Comparison of ENCODE assay signal across 12 cellular contexts in genomic region chr12:110104188-110104969, GRCh38. TPM values are rescaled to one million over a fixed set of nuclear protein-coding genes. Genes with fewer than 3 reads are reported as not detected.
A peak's percentile ranks its signal among the peaks of the same experiment; 100 is the strongest.
DNase-seq lines count a peak whose midpoint lies in the region; ATAC-seq and TF ChIP-seq lines count a peak whose summit lies in the region.
"Had no signal": no experiment of that assay in that cellular context is flagged by ENCODE, and none has a peak within 500 bp of the region (broad histone marks: within the 10 kb centered on the region; RNA-seq: fewer than 3 reads in every experiment).

No MANE protein-coding gene starts in this region.

- TF ChIP-seq CTCF in fibroblast of pulmonary artery (IDR thresholded peaks at IDR 0.05; ENCODE audit: low read length, missing control alignments) = no peak

- ATAC-seq in HG02588 (IDR thresholded peaks at IDR 0.05; ENCODE audit: unreplicated experiment) (no peak), HG02938 (IDR thresholded peaks at IDR 0.05; ENCODE audit: unreplicated experiment) (no peak)
- ATAC-seq: activated T-cell treated with anti-CD3 and anti-CD28 coated beads, Interleukin-2, amount 50 U/mL, for 4 hours; mucosa of descending colon had no signal

- no peak overlapping the region for H3K4me3 ChIP-seq in fibroblast of pulmonary artery (replicated peaks; ENCODE audit: low read depth, low read length)
- H3K4me3 ChIP-seq: mucosa of descending colon, skin epidermis had no signal

- DNase-seq in AG20443 (ENCODE audit: low spot score) (peak; percentile 22), RPMI7951 (ENCODE audit: low read depth) (peak; percentile 10), fibroblast of pulmonary artery (ENCODE audit: low read depth) (peak; percentile 82), renal cortical epithelial cell (ENCODE audit: low read depth) (peak; percentile 5), NCI-H2107 (lab: John Stamatoyannopoulos, UW) (no peak), NCI-H2171 (lab: John Stamatoyannopoulos, UW) (no peak)
- DNase-seq: activated B cell treated with CpG ODN at 0.5 μM for 24 hours; activated T-cell treated with anti-CD3 and anti-CD28 coated beads, Interleukin-2, amount 50 U/mL, for 4 hours; mucosa of descending colon had no signal

RNA-seq across cellular contexts. Expression of gene IFT81, which starts 19.8 kb away (rescaled TPM):
- total RNA-seq in RPMI7951 (2014; rRNA removed; shearing (Covaris generic)) = 19.7 and 23.4 TPM in 2 replicates
- 10.2 and 27.8 TPM in 2 replicates for total RNA-seq in renal cortical epithelial cell

RNA-seq across cellular contexts. Expression of gene C12orf76, which starts 56.1 kb away (rescaled TPM):
- 14.9 and 15.9 TPM in 2 replicates for total RNA-seq in RPMI7951 (2014; rRNA removed; shearing (Covaris generic))
- total RNA-seq in renal cortical epithelial cell = 5.4 and 31.7 TPM in 2 replicates

Comparison
In these comparisons a context has a peak if more than half of its experiments do, and no peak if none do; other contexts are left out.
1. DNase-seq: peak in AG20443 (single experiment), RPMI7951 (single experiment), fibroblast of pulmonary artery (single experiment) and renal cortical epithelial cell (single experiment); none in NCI-H2107 (single experiment) and NCI-H2171 (single experiment).